Comparison of ENCODE assay signal across 24 cellular contexts in the genomic region with DNA sequence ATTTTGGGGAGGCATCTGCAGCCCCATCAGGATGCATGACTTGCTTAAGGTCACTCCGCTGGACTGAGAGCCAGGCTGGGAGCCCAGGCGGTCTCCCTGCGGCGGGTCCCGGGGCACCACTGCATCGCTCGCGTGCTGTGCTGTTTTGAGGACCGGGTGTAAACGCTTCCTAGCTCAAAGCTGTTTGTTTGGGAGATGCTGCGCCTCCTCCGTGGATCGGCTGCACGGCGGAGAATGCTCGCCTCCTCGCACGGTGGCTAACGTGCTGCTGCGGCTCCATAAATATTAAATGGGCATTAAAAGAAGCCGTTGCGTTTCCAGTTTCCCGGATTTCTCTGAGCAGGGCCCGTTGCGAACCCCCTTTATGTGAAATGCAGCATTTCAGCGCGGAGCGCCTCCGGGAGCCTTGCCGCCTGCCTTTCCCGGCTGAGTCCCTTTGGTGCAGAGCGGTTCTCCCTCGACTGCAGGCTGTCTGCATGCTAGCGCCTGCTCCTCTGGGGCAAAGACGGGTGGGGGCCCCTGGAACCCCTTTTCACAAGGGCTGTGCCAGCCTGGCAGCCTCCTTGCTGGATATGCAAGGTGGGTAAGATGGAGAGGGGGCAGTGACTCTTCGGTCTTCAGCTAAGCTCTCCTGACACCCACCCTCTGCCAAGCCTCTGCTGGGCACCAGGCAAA. TPM values are rescaled to one million over a fixed set of nuclear protein-coding genes. Genes with fewer than 3 reads are reported as not detected.
"Had no signal": no experiment of that assay in that cellular context is flagged by ENCODE, and none has a peak within 500 bp of the region (broad histone marks: within the 10 kb centered on the region; RNA-seq: fewer than 3 reads in every experiment).

No MANE protein-coding gene starts in this region.

- H3K4me3 ChIP-seq: cardiac muscle cell, coronary artery, ovary, testis, transverse colon had no signal

- H3K27ac ChIP-seq: cardiac muscle cell, coronary artery, ovary, testis, transverse colon had no signal

- H3K9me3 Mint-ChIP-seq: memory B cell, mesothelial cell of epicardium, natural killer cell, neural crest cell had no signal

- H3K4me3 Mint-ChIP-seq: memory B cell, mesothelial cell of epicardium, natural killer cell, neural crest cell had no signal

- DNase-seq: cerebellar nuclear complex; effector CD8-positive, alpha-beta T cell; islet precursor cell; left colon; natural killer cell; nucleus accumbens; ovary; small intestine; stimulated activated CD4-positive, alpha-beta T cell treated with anti-CD3 and anti-CD28 coated beads, Interleukin-12 subunit alpha, Interleukin-12 subunit beta, amount 100 ng/mL, for 4 hours; stimulated activated naive CD4-positive, alpha-beta T cell; testis; transverse colon had no signal

- H3K27me3 ChIP-seq: ovary, testis had no signal

- H3K36me3 Mint-ChIP-seq: memory B cell, mesothelial cell of epicardium, natural killer cell had no signal

- H3K27ac Mint-ChIP-seq: memory B cell, mesothelial cell of epicardium, natural killer cell had no signal

- ATAC-seq: esophagus mucosa, left colon, natural killer cell, right cardiac atrium had no signal

- H3K4me1 Mint-ChIP-seq: memory B cell, natural killer cell had no signal

- H3K9me3 ChIP-seq: ovary, testis, transverse colon had no signal

- H3K36me3 ChIP-seq: cardiac muscle cell, ovary, transverse colon had no signal

- H3K4me1 ChIP-seq: transverse colon had no signal

RNA-seq across cellular contexts. Expression of gene MPPED1, which starts 9.3 kb away (rescaled TPM):
- total RNA-seq: dermis microvascular lymphatic vessel endothelial cell, esophagus mucosa, fibroblast of lung, left colon, mucosa of gallbladder, myocyte, natural killer cell, posterior vena cava, transverse colon had no signal
